In genomic region chr1:58391514-58391913, GRCh38 we compare ENCODE assay signal across 19 cellular contexts.
DNase-seq lines count a peak whose midpoint lies in the region; ATAC-seq and TF ChIP-seq lines count a peak whose summit lies in the region.
"Had no signal": no experiment of that assay in that cellular context is flagged by ENCODE, and none has a peak within 500 bp of the region (broad histone marks: within the 10 kb centered on the region; RNA-seq: fewer than 3 reads in every experiment).

No MANE protein-coding gene starts in this region.

- H3K9ac ChIP-seq in BLaER1: no peak overlapping the region
- H3K9ac ChIP-seq: SK-N-SH had no signal

- H3K36me3 ChIP-seq in BLaER1: no peaks in the 10 kb centered on the region
- no peaks in the 10 kb centered on the region for H3K36me3 ChIP-seq in GM23338 (ENCODE audit: insufficient read depth)
- no peaks in the 10 kb centered on the region for H3K36me3 ChIP-seq in OCI-LY7 (ENCODE audit: insufficient read depth, low read length)
- H3K36me3 ChIP-seq in esophagus muscularis mucosa: no peaks in the 10 kb centered on the region
- H3K36me3 ChIP-seq in upper lobe of left lung: no peaks in the 10 kb centered on the region
- peaks cover 0 to 1% of the 10 kb centered on the region in 2 donors for H3K36me3 ChIP-seq in aorta (ENCODE audit: control insufficient read depth in 1 of 2, insufficient read depth in 2 of 2, low read length in 1 of 2)
- H3K36me3 ChIP-seq: Peyer's patch had no signal

- CTCF ChIA-PET in OCI-LY7 (lab: Charles Lee; ENCODE audit: unreplicated experiment): no interaction called here

- no peak overlapping the region for H3K27ac ChIP-seq in BLaER1
- no peak overlapping the region for H3K27ac ChIP-seq in GM23338 (ENCODE audit: low read depth)
- H3K27ac ChIP-seq in OCI-LY7 (ENCODE audit: low read depth, low read length, poor library complexity, severe bottlenecking): peak overlapping the region; percentile 36
- H3K27ac ChIP-seq in esophagus muscularis mucosa (replicated peaks in 1 of 4): no peak overlapping the region
- no peak overlapping the region for H3K27ac ChIP-seq in upper lobe of left lung
- no peak overlapping the region for H3K27ac ChIP-seq in aorta (ENCODE audit: low read depth in 1 of 2, low read length in 2 of 2)
- H3K27ac ChIP-seq: HL-60 had no signal

- H3K4me1 Mint-ChIP-seq in GM23338 (peaks cover 13% of the 10 kb centered on the region), type B pancreatic cell (ENCODE audit: unreplicated experiment) (peaks cover 18% of the 10 kb centered on the region)
- H3K4me1 Mint-ChIP-seq: CD4-positive, alpha-beta memory T cell had no signal

- TF ChIP-seq EP300 in esophagus muscularis mucosa (IDR thresholded peaks at IDR 0.05) (no peak), upper lobe of left lung (IDR thresholded peaks at IDR 0.05) (no peak)

- no peak overlapping the region for H3K27ac Mint-ChIP-seq in GM23338
- H3K27ac Mint-ChIP-seq in type B pancreatic cell: no peak overlapping the region
- H3K27ac Mint-ChIP-seq: CD4-positive, alpha-beta memory T cell had no signal

- TF ChIP-seq CTCF in GM23338 (conservative IDR thresholded peaks at IDR 0.05; ENCODE audit: low read depth in 2 of 2) (no peak), OCI-LY7 (conservative IDR thresholded peaks at IDR 0.05; ENCODE audit: low read length) (no peak), esophagus muscularis mucosa (IDR thresholded peaks at IDR 0.05) (no peak), upper lobe of left lung (IDR thresholded peaks at IDR 0.05) (no peak), type B pancreatic cell (conservative IDR thresholded peaks at IDR 0.05) (no peak)

- H3K4me3 Mint-ChIP-seq in GM23338 (no peak overlapping the region), type B pancreatic cell (no peak overlapping the region)
- H3K4me3 Mint-ChIP-seq: CD4-positive, alpha-beta memory T cell had no signal

- intact Hi-C loops in OCI-LY7 (cut with micrococcal nuclease; ENCODE audit: unreplicated experiment): no loop called here
- intact Hi-C loops in esophagus muscularis mucosa (cut with DNase I): no loop called here
- intact Hi-C loops in aorta (cut with DNase I): no loop called here

- no peak overlapping the region for H3K4me3 ChIP-seq in BLaER1
- no peak overlapping the region for H3K4me3 ChIP-seq in GM23338
- no peak overlapping the region for H3K4me3 ChIP-seq in OCI-LY7 (ENCODE audit: low read depth, low read length, poor library complexity, severe bottlenecking)
- no peak overlapping the region for H3K4me3 ChIP-seq in esophagus muscularis mucosa
- H3K4me3 ChIP-seq in upper lobe of left lung: no peak overlapping the region
- H3K4me3 ChIP-seq in aorta (ENCODE audit: low read length in 2 of 2): no peak overlapping the region
- H3K4me3 ChIP-seq: Peyer's patch had no signal

- ATAC-seq in GM23338: no peak
- ATAC-seq in upper lobe of left lung (ENCODE audit: low FRiP score in 2 of 2): no peak
- no peak for ATAC-seq in aorta (ENCODE audit: low FRiP score)

- H2AFZ ChIP-seq in GM23338 (peak overlapping the region; percentile 24; the same call in 1 of the 2 replicates), OCI-LY7 (ENCODE audit: low read length) (peak overlapping the region; percentile 82)

- no peaks in the 10 kb centered on the region for H3F3A ChIP-seq in GM23338 (replicated peaks; ENCODE audit: low read depth)

- H3K9me3 Mint-ChIP-seq in GM23338: peaks cover 2% of the 10 kb centered on the region; the same call in 1 of the 3 replicates
- no peaks in the 10 kb centered on the region for H3K9me3 Mint-ChIP-seq in type B pancreatic cell
- H3K9me3 Mint-ChIP-seq: CD4-positive, alpha-beta memory T cell had no signal

- peaks cover 29% of the 10 kb centered on the region for H3K4me1 ChIP-seq in BLaER1
- peaks cover 27% of the 10 kb centered on the region for H3K4me1 ChIP-seq in GM23338 (ENCODE audit: insufficient read depth)
- peaks cover 23% of the 10 kb centered on the region for H3K4me1 ChIP-seq in OCI-LY7 (ENCODE audit: insufficient read depth, low read length, poor library complexity, severe bottlenecking)
- H3K4me1 ChIP-seq in esophagus muscularis mucosa: peaks cover 0 to 6% (median 2%) of the 10 kb centered on the region in 4 donors
- peaks cover 0 to 8% (median 2%) of the 10 kb centered on the region in 4 donors for H3K4me1 ChIP-seq in upper lobe of left lung
- no peaks in the 10 kb centered on the region for H3K4me1 ChIP-seq in aorta (ENCODE audit: control insufficient read depth in 1 of 2, insufficient read depth in 2 of 2, low read length in 2 of 2)
- H3K4me1 ChIP-seq: Peyer's patch had no signal

- no peaks in the 10 kb centered on the region for H3K79me2 ChIP-seq in GM23338 (replicated peaks; ENCODE audit: insufficient read depth)
- no peaks in the 10 kb centered on the region for H3K79me2 ChIP-seq in OCI-LY7 (ENCODE audit: insufficient read depth, low read depth, low read length)

- H3K4me2 ChIP-seq in BLaER1: peak overlapping the region; percentile 44
- H3K4me2 ChIP-seq in GM23338: no peak overlapping the region; the same call in 1 of the 2 replicates
- H3K4me2 ChIP-seq in OCI-LY7 (ENCODE audit: low read length): peak overlapping the region; percentile 38
- H3K4me2 ChIP-seq: SK-N-SH had no signal

- peaks cover 10% of the 10 kb centered on the region; the same call in 1 of the 2 replicates for H3K9me2 ChIP-seq in GM23338 (ENCODE audit: insufficient read depth)
- H3K9me2 ChIP-seq in OCI-LY7 (ENCODE audit: insufficient read depth, low read length): no peaks in the 10 kb centered on the region
- H3K9me2 ChIP-seq: SK-N-SH had no signal

- H3K9me3 ChIP-seq in BLaER1 (no peaks in the 10 kb centered on the region), OCI-LY7 (ENCODE audit: low read length) (no peaks in the 10 kb centered on the region), esophagus muscularis mucosa (no peaks in the 10 kb centered on the region), upper lobe of left lung (no peaks in the 10 kb centered on the region), aorta (ENCODE audit: control insufficient read depth, low read length) (no peaks in the 10 kb centered on the region)
- H3K9me3 ChIP-seq: Peyer's patch, SK-N-SH had no signal

- H4K20me1 ChIP-seq in BLaER1 (no peaks in the 10 kb centered on the region), GM23338 (replicated peaks; ENCODE audit: insufficient read depth) (no peaks in the 10 kb centered on the region), OCI-LY7 (ENCODE audit: insufficient read depth, low read length) (no peaks in the 10 kb centered on the region)

- WGBS in esophagus muscularis mucosa: 90% methylated on average over 3 of the region's 3 CpGs
- 80 to 82% methylated on average over 3 of the region's 3 CpGs for WGBS in upper lobe of left lung, 2 donors
- 69 to 74% methylated on average over 3 of the region's 3 CpGs for WGBS in aorta, 2 donors

- TF ChIP-seq POLR2A in esophagus muscularis mucosa (IDR thresholded peaks at IDR 0.05; ENCODE audit: low read depth): no peak
- no peak for TF ChIP-seq POLR2A in upper lobe of left lung (IDR thresholded peaks at IDR 0.05)

- DNase-seq in GM23338 (ENCODE audit: low spot score) (no peak), OCI-LY7 (ENCODE audit: low spot score) (no peak), esophagus muscularis mucosa (ENCODE audit: extremely low spot score) (peak; percentile 39), upper lobe of left lung (no peak), type B pancreatic cell (ENCODE audit: extremely low spot score, unreplicated experiment) (no peak), NCI-H526 treated with DMSO at 0.1 percent for 48 hours (lab: John Stamatoyannopoulos, UW) (no peak), aorta (no peak)
- DNase-seq: COR-L47, H7, NCI-H1417, NCI-H1694, NCI-H2029 treated with DMSO at 0.1 percent for 48 hours, NCI-H69, OCI-M1, SK-N-SH had no signal

- POLR2A ChIA-PET in OCI-LY7 (lab: Charles Lee): interaction anchor here (0.6 to 1.8 kb wide), 2 partner anchors 27 to 1252 kb away, joined by 3 to 4 read pairs; no protein-coding TSS in a partner anchor

- peaks cover 2% of the 10 kb centered on the region for H3K27me3 Mint-ChIP-seq in GM23338 (ENCODE audit: insufficient read depth, low read depth, poor library complexity)
- peaks cover 8% of the 10 kb centered on the region for H3K27me3 Mint-ChIP-seq in type B pancreatic cell

- H3K27me3 ChIP-seq in BLaER1 (no peaks in the 10 kb centered on the region), GM23338 (ENCODE audit: insufficient read depth) (no peaks in the 10 kb centered on the region), esophagus muscularis mucosa (no peaks in the 10 kb centered on the region), upper lobe of left lung (no peaks in the 10 kb centered on the region), aorta (ENCODE audit: control insufficient read depth in 1 of 2, insufficient read depth in 2 of 2, low read length in 1 of 2) (peaks cover 0 to 3% of the 10 kb centered on the region in 2 donors)
- H3K27me3 ChIP-seq: Peyer's patch had no signal

- BruUV-seq in OCI-LY7 (replicated peaks; lab: Mats Ljungman, UMichigan): no TSS peak

- H3K36me3 Mint-ChIP-seq in GM23338 (ENCODE audit: low read depth): no peaks in the 10 kb centered on the region
- no peaks in the 10 kb centered on the region for H3K36me3 Mint-ChIP-seq in type B pancreatic cell
- H3K36me3 Mint-ChIP-seq: CD4-positive, alpha-beta memory T cell had no signal

TF ChIP-seq in GM23338, 12 proteins besides CTCF, POLR2A, EP300 and RAD21 (continues in another document):
- no peak for TF ChIP-seq ZNF331 (CRISPR knock-in tag; IDR thresholded peaks at IDR 0.05; ENCODE audit: low read depth)
- TF ChIP-seq STAT1 (IDR thresholded peaks at IDR 0.05; ENCODE audit: unreplicated experiment): no peak
- no peak for TF ChIP-seq REST (IDR thresholded peaks at IDR 0.05; ENCODE audit: unreplicated experiment)
